Comparison of ENCODE assay signal across 14 cellular contexts in genomic region chrX:85561216-85561615, GRCh38.
DNase-seq lines count a peak whose midpoint lies in the region; TF ChIP-seq lines count a peak whose summit lies in the region.
"Had no signal": no experiment of that assay in that cellular context is flagged by ENCODE, and none has a peak within 500 bp of the region (broad histone marks: within the 10 kb centered on the region; RNA-seq: fewer than 3 reads in every experiment).

No MANE protein-coding gene starts in this region.

- DNase-seq in NCI-H524 (lab: John Stamatoyannopoulos, UW) (peak; percentile 12 to 66), NCI-H524 treated with DMSO at 0.1 percent for 48 hours (lab: John Stamatoyannopoulos, UW) (no peak), endodermal cell (peak; percentile 42), mesenteric fat pad (ENCODE audit: low spot score) (peak; percentile 53), NCI-H187 (lab: John Stamatoyannopoulos, UW) (no peak)
- no peak for DNase-seq in stimulated activated CD4-positive, alpha-beta T cell treated with anti-CD3 and anti-CD28 coated beads, Interleukin-15, amount 100 ng/mL, for 24 hours
- DNase-seq in activated T-helper 2 cell treated with anti-CD3 and anti-CD28 coated beads, Interferon-gamma antibody, Interleukin-2, Interleukin-4, amounts not matched to agents 10 μg/mL and 5 μg/mL and 100 μg/mL, durations not matched to agents 14 hours and 24 hours and 36 hours (ENCODE audit: low spot score), result no peak
- DNase-seq: 8988T; AML-193; Caco-2; CD8-positive, alpha-beta memory T cell; DMS53 had no signal

- no peaks in the 10 kb centered on the region for H3K4me1 ChIP-seq in endodermal cell (ENCODE audit: control insufficient read depth, insufficient read depth, low read length)
- H3K4me1 ChIP-seq: BLaER1, Caco-2 had no signal

- no peak overlapping the region for H3K27ac ChIP-seq in endodermal cell (ENCODE audit: low read depth, low read length)
- H3K27ac ChIP-seq: BLaER1, HL-60 had no signal

- no peaks in the 10 kb centered on the region for H3K27me3 ChIP-seq in endodermal cell (ENCODE audit: control insufficient read depth, insufficient read depth, low read length, poor library complexity, severe bottlenecking)

- H3K36me3 ChIP-seq in endodermal cell (ENCODE audit: control insufficient read depth, insufficient read depth, low read length), result no peaks in the 10 kb centered on the region
- H3K36me3 ChIP-seq: BLaER1 had no signal

- H3K36me3 Mint-ChIP-seq in endodermal cell (ENCODE audit: low read depth), result no peaks in the 10 kb centered on the region
- H3K36me3 Mint-ChIP-seq in activated T-helper 2 cell treated with anti-CD3 and anti-CD28 coated beads, Interferon-gamma antibody, Interleukin-2, Interleukin-4, amounts not matched to agents 10 μg/mL and 5 μg/mL and 100 μg/mL, durations not matched to agents 14 hours and 24 hours and 36 hours (ENCODE audit: low read depth), result no peaks in the 10 kb centered on the region
- H3K36me3 Mint-ChIP-seq: CD8-positive, alpha-beta memory T cell had no signal

- H3K9me3 ChIP-seq in endodermal cell (ENCODE audit: control insufficient read depth, low read length), result no peaks in the 10 kb centered on the region
- H3K9me3 ChIP-seq: BLaER1, Caco-2 had no signal

- no peak overlapping the region for H3K27ac Mint-ChIP-seq in endodermal cell
- no peak overlapping the region for H3K27ac Mint-ChIP-seq in activated T-helper 2 cell treated with anti-CD3 and anti-CD28 coated beads, Interferon-gamma antibody, Interleukin-2, Interleukin-4, amounts not matched to agents 10 μg/mL and 5 μg/mL and 100 μg/mL, durations not matched to agents 14 hours and 24 hours and 36 hours
- H3K27ac Mint-ChIP-seq: CD8-positive, alpha-beta memory T cell had no signal

- no peak overlapping the region for H3K4me3 ChIP-seq in endodermal cell (ENCODE audit: low read length)
- H3K4me3 ChIP-seq: BLaER1 had no signal

- peaks cover 1% of the 10 kb centered on the region for H3K4me1 Mint-ChIP-seq in endodermal cell
- no peaks in the 10 kb centered on the region for H3K4me1 Mint-ChIP-seq in activated T-helper 2 cell treated with anti-CD3 and anti-CD28 coated beads, Interferon-gamma antibody, Interleukin-2, Interleukin-4, amounts not matched to agents 10 μg/mL and 5 μg/mL and 100 μg/mL, durations not matched to agents 14 hours and 24 hours and 36 hours (ENCODE audit: low read depth)
- H3K4me1 Mint-ChIP-seq: CD8-positive, alpha-beta memory T cell had no signal

- WGBS in endodermal cell (ENCODE audit: insufficient coverage in 1 of 2, insufficient read length in 1 of 2), 2 experiments, result 81% methylated on average over 8 of the region's 8 CpGs; no CpG with 5 or more reads in 1 of the 2 experiments

- H3K9me3 Mint-ChIP-seq in endodermal cell, result peaks cover 15% of the 10 kb centered on the region
- H3K9me3 Mint-ChIP-seq in activated T-helper 2 cell treated with anti-CD3 and anti-CD28 coated beads, Interferon-gamma antibody, Interleukin-2, Interleukin-4, amounts not matched to agents 10 μg/mL and 5 μg/mL and 100 μg/mL, durations not matched to agents 14 hours and 24 hours and 36 hours, result no peaks in the 10 kb centered on the region

- H3K4me3 Mint-ChIP-seq in endodermal cell, result no peak overlapping the region
- no peak overlapping the region for H3K4me3 Mint-ChIP-seq in activated T-helper 2 cell treated with anti-CD3 and anti-CD28 coated beads, Interferon-gamma antibody, Interleukin-2, Interleukin-4, amounts not matched to agents 10 μg/mL and 5 μg/mL and 100 μg/mL, durations not matched to agents 14 hours and 24 hours and 36 hours (ENCODE audit: low read depth)
- H3K4me3 Mint-ChIP-seq: CD8-positive, alpha-beta memory T cell had no signal

- TF ChIP-seq CTCF in endodermal cell (conservative IDR thresholded peaks at IDR 0.05), result no peak

- intact Hi-C loops in activated T-helper 2 cell treated with anti-CD3 and anti-CD28 coated beads, Interferon-gamma antibody, Interleukin-2, Interleukin-4, amounts not matched to agents 10 μg/mL and 5 μg/mL and 100 μg/mL, durations not matched to agents 14 hours and 24 hours and 36 hours (cut with micrococcal nuclease), result no loop called here

- no peak overlapping the region for H3K9ac ChIP-seq in endodermal cell (ENCODE audit: extremely low read depth, low read length, poor library complexity, severe bottlenecking)
- H3K9ac ChIP-seq: BLaER1 had no signal

- no peaks in the 10 kb centered on the region for H3K27me3 Mint-ChIP-seq in endodermal cell (ENCODE audit: insufficient read depth)
- no peaks in the 10 kb centered on the region for H3K27me3 Mint-ChIP-seq in activated T-helper 2 cell treated with anti-CD3 and anti-CD28 coated beads, Interferon-gamma antibody, Interleukin-2, Interleukin-4, amounts not matched to agents 10 μg/mL and 5 μg/mL and 100 μg/mL, durations not matched to agents 14 hours and 24 hours and 36 hours (ENCODE audit: low read depth)

Comparison
In these comparisons a context has a peak if more than half of its experiments do, and no peak if none do; other contexts are left out.
1. DNase-seq: peak in NCI-H524 (2 of 2), endodermal cell (single experiment) and mesenteric fat pad (single experiment); none in NCI-H524 treated with DMSO at 0.1 percent for 48 hours (single experiment), stimulated activated CD4-positive, alpha-beta T cell treated with anti-CD3 and anti-CD28 coated beads, Interleukin-15, amount 100 ng/mL, for 24 hours (single experiment), NCI-H187 (0 of 2) and activated T-helper 2 cell treated with anti-CD3 and anti-CD28 coated beads, Interferon-gamma antibody, Interleukin-2, Interleukin-4, amounts not matched to agents 10 μg/mL and 5 μg/mL and 100 μg/mL, durations not matched to agents 14 hours and 24 hours and 36 hours (single experiment).